ENCODE assay signal across 8 cellular contexts in genomic region chr6:42316390-42316970, GRCh38.
DNase-seq lines count a peak whose midpoint lies in the region; ATAC-seq and TF ChIP-seq lines count a peak whose summit lies in the region.

No MANE protein-coding gene starts in this region.

- H3K4me3 ChIP-seq in BE2C (ENCODE audit: low read depth, low read length) = no peak overlapping the region

- H3K27me3 Mint-ChIP-seq in activated CD4-positive, alpha-beta memory T cell treated with anti-CD3 and anti-CD28 coated beads for 36 hours = no peaks in the 10 kb centered on the region

- ATAC-seq in left lobe of liver = peak; percentile 14
- no peak for ATAC-seq in HG03460 (IDR thresholded peaks at IDR 0.05; ENCODE audit: unreplicated experiment)
- ATAC-seq in HG03457 (IDR thresholded peaks at IDR 0.05; ENCODE audit: unreplicated experiment) = no peak

- no peaks in the 10 kb centered on the region; the same call in 1 of the 2 replicates for H3K36me3 ChIP-seq in BE2C

- H3K27ac Mint-ChIP-seq in activated CD4-positive, alpha-beta memory T cell treated with anti-CD3 and anti-CD28 coated beads for 36 hours = peak overlapping the region; percentile 80

- H3K4me1 ChIP-seq in BE2C = no peaks in the 10 kb centered on the region; the same call in 1 of the 2 replicates

- H3K4me1 Mint-ChIP-seq in activated CD4-positive, alpha-beta memory T cell treated with anti-CD3 and anti-CD28 coated beads for 36 hours (ENCODE audit: low read depth) = peaks cover 70% of the 10 kb centered on the region

- H3K9me3 Mint-ChIP-seq in activated CD4-positive, alpha-beta memory T cell treated with anti-CD3 and anti-CD28 coated beads for 36 hours = no peaks in the 10 kb centered on the region

- POLR2A ChIA-PET in activated CD4-positive, alpha-beta memory T cell treated with anti-CD3 and anti-CD28 coated beads for 36 hours (lab: Charles Lee) = no interaction called here

- H3K36me3 Mint-ChIP-seq in activated CD4-positive, alpha-beta memory T cell treated with anti-CD3 and anti-CD28 coated beads for 36 hours = peaks cover 3% of the 10 kb centered on the region

- CTCF ChIA-PET in activated CD4-positive, alpha-beta memory T cell treated with anti-CD3 and anti-CD28 coated beads for 36 hours (lab: Charles Lee) = interaction anchor here (0.9 to 2.6 kb wide), 2 partner anchors 22 to 231 kb away, joined by 5 to 10 read pairs; no protein-coding TSS in a partner anchor

- DNase-seq in AML-193 (lab: John Stamatoyannopoulos, UW) (peak; percentile 38 to 48), HS-27A (ENCODE audit: low read depth) (peak; percentile 94), left lobe of liver (ENCODE audit: low spot score) (no peak), NCI-H2029 treated with DMSO at 0.1 percent for 48 hours (lab: John Stamatoyannopoulos, UW) (no peak), BE2C (no peak)
- peak; percentile 38 for DNase-seq in activated CD4-positive, alpha-beta memory T cell treated with anti-CD3 and anti-CD28 coated beads for 36 hours

- no peaks in the 10 kb centered on the region; the same call in 1 of the 2 replicates for H3K9me3 ChIP-seq in BE2C

- no peak overlapping the region for H3K4me3 Mint-ChIP-seq in activated CD4-positive, alpha-beta memory T cell treated with anti-CD3 and anti-CD28 coated beads for 36 hours

- intact Hi-C loops in activated CD4-positive, alpha-beta memory T cell treated with anti-CD3 and anti-CD28 coated beads for 36 hours (cut with micrococcal nuclease) = loop anchor here (1.0 to 2.0 kb wide), 3 partner anchors 24 to 40 kb away; no protein-coding TSS in a partner anchor

- TF ChIP-seq CTCF in BE2C (IDR thresholded peaks at IDR 0.05; ENCODE audit: low read depth, low read length) = no peak

- H3K27me3 ChIP-seq in BE2C = no peaks in the 10 kb centered on the region

Comparison
In these comparisons a context has a peak if more than half of its experiments do, and no peak if none do; other contexts are left out.
1. DNase-seq: peak in AML-193 (2 of 2), HS-27A (single experiment) and activated CD4-positive, alpha-beta memory T cell treated with anti-CD3 and anti-CD28 coated beads for 36 hours (single experiment); none in left lobe of liver (single experiment), NCI-H2029 treated with DMSO at 0.1 percent for 48 hours (single experiment) and BE2C (single experiment).